In the genomic region with DNA sequence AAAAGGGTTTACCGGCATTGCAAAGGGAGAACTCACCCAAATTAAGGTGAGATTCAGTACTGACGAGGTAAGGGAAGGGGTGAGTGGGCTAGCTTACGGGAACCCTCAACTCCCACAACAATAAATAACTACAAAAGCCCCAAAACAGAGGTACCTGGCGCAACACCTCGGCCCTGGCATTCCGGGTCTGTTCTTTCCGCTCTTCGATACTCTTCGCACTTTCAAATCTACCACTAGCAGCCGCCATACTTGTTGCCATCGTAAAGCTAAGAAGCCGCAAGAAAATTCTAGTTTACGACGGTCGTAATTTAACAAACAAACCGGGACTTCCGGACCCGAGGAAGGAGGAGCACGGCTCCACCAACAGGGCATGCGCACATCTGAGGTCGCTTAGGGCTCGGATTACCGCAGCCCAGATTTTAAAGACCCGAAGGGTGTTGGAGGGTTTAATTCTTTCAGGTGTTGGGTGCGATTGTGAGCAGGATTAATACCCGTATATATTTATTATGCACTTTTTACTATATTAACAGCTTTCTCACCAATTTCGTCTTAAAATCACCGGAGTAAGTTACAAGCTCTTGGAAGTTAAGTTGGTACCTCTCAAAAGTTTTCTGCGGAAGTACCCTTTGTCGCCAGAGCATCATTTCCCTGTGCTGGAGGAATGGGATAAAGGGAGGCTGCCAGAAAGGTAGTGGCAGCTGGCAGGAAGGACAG, we compare ENCODE assay signal across 8 cellular contexts. TPM values are rescaled to one million over a fixed set of nuclear protein-coding genes. Genes with fewer than 3 reads are reported as not detected.
DNase-seq lines count a peak whose midpoint lies in the region; FAIRE-seq and TF ChIP-seq lines count a peak whose summit lies in the region.

Gene CWF19L2 (minus strand): TSS at position 268 of the 714 bp plus-strand sequence. CDS start 9 bp downstream, at position 259.

- FAIRE-seq in H54 (lab: Jason Lieb, UNC) = peak; percentile 81

- no peaks in the 10 kb centered on the region for H4K20me1 ChIP-seq in Loucy (ENCODE audit: insufficient read depth, low read length, poor library complexity, severe bottlenecking)

- H3F3A ChIP-seq in Loucy (ENCODE audit: low read depth) = no peaks in the 10 kb centered on the region

- no peaks in the 10 kb centered on the region; the same call in 1 of the 2 replicates for H3K9me2 ChIP-seq in Loucy (replicated peaks; ENCODE audit: low read depth, low read length)

- peak within 1 kb of the TSS; percentile 87 for H3K9ac ChIP-seq in Loucy (ENCODE audit: low read depth, low read length, poor library complexity, severe bottlenecking)

- no peak for TF ChIP-seq POLR2A in H54 (IDR thresholded peaks at IDR 0.05; ENCODE audit: low read depth, low read length)
- TF ChIP-seq POLR2A in Raji (IDR thresholded peaks at IDR 0.05; ENCODE audit: insufficient read depth, low read depth, low read length) = peak; percentile 77

- H3K4me3 Mint-ChIP-seq in nephron = peak within 1 kb of the TSS; percentile 89 to 95 (median 90)
- H3K4me3 Mint-ChIP-seq in stimulated activated naive CD8-positive, alpha-beta T cell treated with anti-CD3 and anti-CD28 coated beads, Interleukin-15, Interleukin-2, amounts not matched to agents 100 ng/mL and 50 ng/mL, for 24 hours = peak within 1 kb of the TSS; percentile 86

- H3K4me1 ChIP-seq in Loucy (ENCODE audit: insufficient read depth, low read length, poor library complexity, severe bottlenecking) = peaks cover 9% of the 10 kb centered on the region

- H2AFZ ChIP-seq in Loucy (ENCODE audit: low read length) = peak within 1 kb of the TSS; percentile 96

- DNase-seq in EL (peak; percentile 95), H54 (ENCODE audit: insufficient read length, low spot score) (peak; percentile 30), fibroblast of the aortic adventitia (ENCODE audit: low read depth) (peak; percentile 96)
- DNase-seq in activated T-helper 9 cell treated with anti-CD3 and anti-CD28 coated beads, Interleukin-2, amount 50 U/mL, for 16 hours (ENCODE audit: low read depth) = peak; percentile 79

- H3K4me3 ChIP-seq in Loucy (ENCODE audit: low read length, poor library complexity, severe bottlenecking) (peak within 1 kb of the TSS; percentile 95), fibroblast of the aortic adventitia (ENCODE audit: low read depth, low read length) (peak within 1 kb of the TSS; percentile 92)

- H3K4me2 ChIP-seq in Loucy (ENCODE audit: low read depth, low read length, poor library complexity, severe bottlenecking) = peak within 1 kb of the TSS; percentile 96

- H3K36me3 ChIP-seq in Loucy (ENCODE audit: insufficient read depth, low read length) = peaks cover 4% of the 10 kb centered on the region; the same call in 1 of the 2 replicates

- H3K79me2 ChIP-seq in Loucy (ENCODE audit: insufficient read depth, low read length) = peaks cover 22% of the 10 kb centered on the region

- peaks cover 14% of the 10 kb centered on the region for H3K27me3 ChIP-seq in Loucy (ENCODE audit: insufficient read depth, low read length, poor library complexity, severe bottlenecking)

- no peaks in the 10 kb centered on the region for H3K9me3 Mint-ChIP-seq in nephron
- no peaks in the 10 kb centered on the region for H3K9me3 Mint-ChIP-seq in stimulated activated naive CD8-positive, alpha-beta T cell treated with anti-CD3 and anti-CD28 coated beads, Interleukin-15, Interleukin-2, amounts not matched to agents 100 ng/mL and 50 ng/mL, for 24 hours

- no peak for TF ChIP-seq CTCF in Loucy (conservative IDR thresholded peaks at IDR 0.05; ENCODE audit: low read length)
- TF ChIP-seq CTCF in fibroblast of the aortic adventitia (IDR thresholded peaks at IDR 0.05; ENCODE audit: insufficient read depth, low read length) = no peak
- no peak for TF ChIP-seq CTCF in nephron (IDR thresholded peaks at IDR 0.05; ENCODE audit: unreplicated experiment in 3 of 3)

- H3K4me1 Mint-ChIP-seq in nephron = peaks cover 25% of the 10 kb centered on the region
- H3K4me1 Mint-ChIP-seq in stimulated activated naive CD8-positive, alpha-beta T cell treated with anti-CD3 and anti-CD28 coated beads, Interleukin-15, Interleukin-2, amounts not matched to agents 100 ng/mL and 50 ng/mL, for 24 hours (ENCODE audit: low read depth) = peaks cover 29% of the 10 kb centered on the region

- no peaks in the 10 kb centered on the region for H3K27me3 Mint-ChIP-seq in nephron (ENCODE audit: low read depth)
- H3K27me3 Mint-ChIP-seq in stimulated activated naive CD8-positive, alpha-beta T cell treated with anti-CD3 and anti-CD28 coated beads, Interleukin-15, Interleukin-2, amounts not matched to agents 100 ng/mL and 50 ng/mL, for 24 hours = no peaks in the 10 kb centered on the region

- no peaks in the 10 kb centered on the region for H3K9me3 ChIP-seq in Loucy (ENCODE audit: insufficient read depth, low read depth, low read length)

- peaks cover 7% of the 10 kb centered on the region for H3K36me3 Mint-ChIP-seq in nephron (ENCODE audit: low read depth)
- peaks cover 14% of the 10 kb centered on the region for H3K36me3 Mint-ChIP-seq in stimulated activated naive CD8-positive, alpha-beta T cell treated with anti-CD3 and anti-CD28 coated beads, Interleukin-15, Interleukin-2, amounts not matched to agents 100 ng/mL and 50 ng/mL, for 24 hours (ENCODE audit: low read depth)

- H3K27ac Mint-ChIP-seq in nephron = peak within 1 kb of the TSS; percentile 79 to 93 (median 92)
- peak within 1 kb of the TSS; percentile 76 for H3K27ac Mint-ChIP-seq in stimulated activated naive CD8-positive, alpha-beta T cell treated with anti-CD3 and anti-CD28 coated beads, Interleukin-15, Interleukin-2, amounts not matched to agents 100 ng/mL and 50 ng/mL, for 24 hours

RNA-seq across cellular contexts. Expression of gene CWF19L2, which starts in this region (rescaled TPM):
- total RNA-seq in fibroblast of the aortic adventitia (ENCODE audit: low replicate concordance) = 15.1 and 41.3 TPM in 2 replicates

Comparison
In these comparisons a context has a peak if more than half of its experiments do, and no peak if none do; other contexts are left out.
1. Peak in every context shown above with its lines: DNase-seq and H3K4me3 ChIP-seq.
2. DNase-seq: peak in every context shown above with its lines; median percentile 96 in fibroblast of the aortic adventitia; 95 in EL; 79 in activated T-helper 9 cell treated with anti-CD3 and anti-CD28 coated beads, Interleukin-2, amount 50 U/mL, for 16 hours; 30 in H54.